21 cellular contexts compared by ENCODE assay signal in genomic region chr17:65723356-65723928, GRCh38.
A peak's percentile ranks its signal among the peaks of the same experiment; 100 is the strongest.
DNase-seq lines count a peak whose midpoint lies in the region; ATAC-seq and TF ChIP-seq lines count a peak whose summit lies in the region.
"Had no signal": no experiment of that assay in that cellular context is flagged by ENCODE, and none has a peak within 500 bp of the region (broad histone marks: within the 10 kb centered on the region; RNA-seq: fewer than 3 reads in every experiment).

No MANE protein-coding gene starts in this region.

- DNase-seq in GM03348 (ENCODE audit: low spot score) (peak; percentile 36), fibroblast of the aortic adventitia (ENCODE audit: low read depth) (peak; percentile 65), sciatic nerve (ENCODE audit: low spot score) (no peak), NAMALWA (ENCODE audit: low spot score) (no peak), NCI-H128 (lab: John Stamatoyannopoulos, UW; ENCODE audit: unreplicated experiment) (no peak), epidermal melanocyte (ENCODE audit: insufficient read length, low spot score) (no peak)
- DNase-seq: activated CD4-positive, alpha-beta T cell treated with anti-CD3 and anti-CD28 coated beads for 48 hours; activated CD8-positive, alpha-beta memory T cell treated with anti-CD3 and anti-CD28 coated beads, Interleukin-2, amount 50 U/mL, for 4 hours; activated effector memory CD4-positive, alpha-beta T cell treated with anti-CD3 and anti-CD28 coated beads, Interleukin-2, amount 50 U/mL, for 16 hours; BE2C; effector memory CD8-positive, alpha-beta T cell; gastrocnemius medialis; left cardiac atrium; NCI-H1105; NCI-H748 treated with DMSO at 0.1 percent for 48 hours; occipital lobe; stimulated activated CD4-positive, alpha-beta T cell treated with anti-CD3 and anti-CD28 coated beads, Interleukin-4, amount 100 ng/mL, for 24 hours had no signal

- intact Hi-C loops in sciatic nerve (cut with DNase I): no loop called here

- H3K4me3 ChIP-seq in fibroblast of the aortic adventitia (ENCODE audit: low read depth, low read length): no peak overlapping the region
- H3K4me3 ChIP-seq: gastrocnemius medialis, skin epidermis had no signal

- ATAC-seq in sciatic nerve (peak; percentile 49), GM21529 (IDR thresholded peaks at IDR 0.05; ENCODE audit: unreplicated experiment) (no peak)
- ATAC-seq: effector memory CD8-positive, alpha-beta T cell; gastrocnemius medialis; left cardiac atrium had no signal

- peak overlapping the region; percentile 85 for H3K27ac ChIP-seq in VCaP
- H3K27ac ChIP-seq: gastrocnemius medialis, HL-60 had no signal

- TF ChIP-seq CTCF in VCaP (conservative IDR thresholded peaks at IDR 0.05) (no peak), fibroblast of the aortic adventitia (IDR thresholded peaks at IDR 0.05; ENCODE audit: insufficient read depth, low read length) (no peak)

Comparison
In these comparisons a context has a peak if more than half of its experiments do, and no peak if none do; other contexts are left out.
1. DNase-seq: peak in GM03348 (single experiment) and fibroblast of the aortic adventitia (single experiment); none in sciatic nerve (single experiment), NAMALWA (single experiment), NCI-H128 (single experiment) and epidermal melanocyte (single experiment).